In the genomic region with DNA sequence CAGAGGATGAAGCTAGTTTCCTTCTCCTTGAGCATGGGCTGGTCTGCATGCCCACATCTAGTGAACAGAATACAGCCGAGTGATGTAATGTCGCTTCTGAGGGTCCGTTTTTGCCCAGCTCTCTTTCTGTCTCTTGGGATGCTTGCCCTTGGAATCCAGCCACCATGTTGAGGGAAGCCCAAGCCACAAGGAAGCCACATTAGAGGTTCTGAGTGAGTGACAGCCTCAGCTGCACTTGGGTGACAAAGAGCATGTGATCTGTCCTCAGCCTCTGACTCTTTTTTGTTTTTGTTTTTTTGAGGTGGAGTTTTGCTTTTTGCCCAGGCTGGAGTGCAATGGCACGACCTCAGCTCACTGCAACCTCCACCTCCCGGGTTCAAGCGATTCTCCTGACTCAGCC, we compare ENCODE assay signal across 27 cellular contexts.
"Had no signal": no experiment of that assay in that cellular context is flagged by ENCODE, and none has a peak within 500 bp of the region (broad histone marks: within the 10 kb centered on the region; RNA-seq: fewer than 3 reads in every experiment).

No MANE protein-coding gene starts in this region.

- H3K27me3 ChIP-seq: body of pancreas, cardiac muscle cell, gastroesophageal sphincter, tibial nerve had no signal

- H3K27ac Mint-ChIP-seq: activated naive CD8-positive, alpha-beta T cell; effector memory CD8-positive, alpha-beta T cell; mesothelial cell of epicardium; naive thymus-derived CD8-positive, alpha-beta T cell; T-helper 1 cell treated with Interleukin-12 subunit alpha and Interleukin-12 subunit beta and Interleukin-4 antibody, amounts not matched to agents 30 μg/mL and 1 μg/mL, for 36 hours had no signal

- H3K4me1 ChIP-seq: body of pancreas, gastroesophageal sphincter, spleen, tibial nerve had no signal

- H3K9me3 ChIP-seq: body of pancreas, gastroesophageal sphincter, spleen had no signal

- H3K27me3 Mint-ChIP-seq: activated naive CD8-positive, alpha-beta T cell had no signal

- H3K4me3 Mint-ChIP-seq: activated naive CD8-positive, alpha-beta T cell; effector memory CD8-positive, alpha-beta T cell; mesothelial cell of epicardium; naive thymus-derived CD8-positive, alpha-beta T cell; T-helper 1 cell treated with Interleukin-12 subunit alpha and Interleukin-12 subunit beta and Interleukin-4 antibody, amounts not matched to agents 30 μg/mL and 1 μg/mL, for 36 hours had no signal

- H3K4me3 ChIP-seq: body of pancreas, cardiac muscle cell, gastroesophageal sphincter, spleen, tibial nerve had no signal

- H3K27ac ChIP-seq: body of pancreas, cardiac muscle cell, gastroesophageal sphincter, spleen, tibial nerve, WERI-Rb-1 had no signal

- H3K36me3 ChIP-seq: cardiac muscle cell, gastroesophageal sphincter, spleen, WERI-Rb-1 had no signal

- ATAC-seq: activated CD4-positive, CD25-positive, alpha-beta regulatory T cell treated with anti-CD3 and anti-CD28 coated beads, Interleukin-2, amount 50 U/mL, for 24 hours; body of pancreas; effector memory CD8-positive, alpha-beta T cell; gastroesophageal sphincter; left colon; naive thymus-derived CD8-positive, alpha-beta T cell; right cardiac atrium had no signal

- DNase-seq: activated CD4-positive, alpha-beta T cell treated with anti-CD3 and anti-CD28 coated beads for 48 hours; activated CD4-positive, alpha-beta T cell treated with anti-CD3 and anti-CD28 coated beads, Interleukin-2, amount 50 U/mL, for 48 hours; activated CD8-positive, alpha-beta memory T cell treated with anti-CD3 and anti-CD28 coated beads for 24 hours; activated effector memory CD4-positive, alpha-beta T cell treated with Interleukin-2 at 50 U/mL for 16 hours; activated naive CD4-positive, alpha-beta T cell treated with Interleukin-2 at 50 U/mL for 16 hours; anterior cingulate cortex; body of pancreas; cortex of kidney; effector memory CD8-positive, alpha-beta T cell; erythroblast; hippocampal formation; left colon; mammary epithelial cell; naive thymus-derived CD8-positive, alpha-beta T cell; posterior cingulate gyrus; right cardiac atrium; spleen; stimulated activated naive CD4-positive, alpha-beta T cell; T-helper 9 cell; WERI-Rb-1 had no signal

- H3K9me3 Mint-ChIP-seq: effector memory CD8-positive, alpha-beta T cell; mesothelial cell of epicardium; T-helper 1 cell treated with Interleukin-12 subunit alpha and Interleukin-12 subunit beta and Interleukin-4 antibody, amounts not matched to agents 30 μg/mL and 1 μg/mL, for 36 hours had no signal
